Comparison of ENCODE assay signal across 31 cellular contexts in the genomic region with DNA sequence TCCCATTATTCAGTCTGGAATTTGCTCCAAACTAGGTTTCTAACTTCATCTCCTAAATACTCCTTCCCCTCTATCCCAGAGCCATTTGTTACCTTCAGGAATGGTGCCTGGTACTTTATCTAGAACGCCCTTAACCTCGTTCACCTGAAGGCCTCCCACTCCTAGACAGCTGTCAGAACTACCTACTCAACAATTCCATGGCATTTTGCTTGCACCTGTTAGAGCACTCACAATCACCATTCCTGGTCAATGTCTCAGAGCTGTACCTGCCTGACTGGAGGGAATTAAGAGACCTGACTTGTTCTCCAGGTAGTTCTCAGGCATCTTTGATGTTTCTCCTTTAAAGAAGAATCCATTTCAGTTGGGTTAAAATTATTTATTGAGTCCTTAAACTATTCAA.
A peak's percentile ranks its signal among the peaks of the same experiment; 100 is the strongest.
DNase-seq lines count a peak whose midpoint lies in the region; ATAC-seq and TF ChIP-seq lines count a peak whose summit lies in the region.
"Had no signal": no experiment of that assay in that cellular context is flagged by ENCODE, and none has a peak within 500 bp of the region (broad histone marks: within the 10 kb centered on the region; RNA-seq: fewer than 3 reads in every experiment).

No MANE protein-coding gene starts in this region.

- H3K79me2 ChIP-seq in hepatocyte, result no peaks in the 10 kb centered on the region

- peak overlapping the region; percentile 40 for H3K4me3 Mint-ChIP-seq in MCF 10A (ENCODE audit: unreplicated experiment)
- H3K4me3 Mint-ChIP-seq: activated naive CD4-positive, alpha-beta T cell treated with anti-CD3 and anti-CD28 coated beads, Interleukin-2, amount 10 ng/mL, durations not matched to agents 7 days and 5 days; activated T-helper 1 cell treated with anti-CD3 and anti-CD28 coated beads, Interleukin-12 subunit alpha, Interleukin-12 subunit beta, Interleukin-2, Interleukin-4 antibody, amounts not matched to agents 30 ng/mL and 10 ng/mL and 1 ng/mL, durations not matched to agents 14 hours and 24 hours and 36 hours; stimulated activated memory B cell treated with anti-CD40 and anti-IgM and Interleukin-4, amounts not matched to agents 10 μg/mL and 1 μg/mL and 100 μg/mL, for 72 hours; WTC11 had no signal

- H3K27me3 ChIP-seq in hepatocyte (no peaks in the 10 kb centered on the region), thoracic aorta (replicated peaks; ENCODE audit: insufficient read depth) (no peaks in the 10 kb centered on the region)
- H3K27me3 ChIP-seq: BE2C, right lobe of liver, testis had no signal

- ATAC-seq in thoracic aorta (ENCODE audit: insufficient number of reproducible peaks, low FRiP score, low read depth), result no peak
- ATAC-seq in HG02610 (IDR thresholded peaks at IDR 0.05; ENCODE audit: unreplicated experiment), result no peak
- no peak for ATAC-seq in activated naive CD4-positive, alpha-beta T cell treated with anti-CD3 and anti-CD28 coated beads, Interleukin-2, amount 50 U/mL, for 72 hours
- ATAC-seq: HepG2; Panc1; right lobe of liver; stimulated activated memory B cell treated with anti-CD40 and anti-IgM and Interleukin-4, amounts not matched to agents 10 μg/mL and 1 μg/mL and 100 μg/mL, for 72 hours; WTC11 had no signal

- H3K4me1 Mint-ChIP-seq in MCF 10A (ENCODE audit: insufficient read depth, unreplicated experiment), result peaks cover 69% of the 10 kb centered on the region
- H3K4me1 Mint-ChIP-seq: activated naive CD4-positive, alpha-beta T cell treated with anti-CD3 and anti-CD28 coated beads, Interleukin-2, amount 10 ng/mL, durations not matched to agents 7 days and 5 days; stimulated activated memory B cell treated with anti-CD40 and anti-IgM and Interleukin-4, amounts not matched to agents 10 μg/mL and 1 μg/mL and 100 μg/mL, for 72 hours had no signal

- CTCF ChIA-PET in MCF 10A (lab: Yijun Ruan, JAX), result interaction anchor here (1.5 to 9.8 kb wide), 3 partner anchors 9 to 110 kb away, joined by 5 to 74 read pairs (median 8); partner anchors contain the start of gene GAREM1

- peak; percentile 57 for DNase-seq in DMS53 treated with DMSO at 0.1 percent for 48 hours (lab: John Stamatoyannopoulos, UW; ENCODE audit: unreplicated experiment)
- DNase-seq in MCF 10A (ENCODE audit: unreplicated experiment), result no peak
- no peak for DNase-seq in hepatocyte (ENCODE audit: low spot score)
- DNase-seq in thoracic aorta (ENCODE audit: low spot score), result no peak
- DNase-seq in activated naive CD4-positive, alpha-beta T cell treated with anti-CD3 and anti-CD28 coated beads, Interleukin-2, amount 50 U/mL, for 72 hours (ENCODE audit: low spot score in 2 of 2), result no peak
- DNase-seq in occipital lobe (lab: John Stamatoyannopoulos, UW), result no peak
- DNase-seq in SK-N-DZ (ENCODE audit: low spot score), result no peak
- DNase-seq: ACHN; activated CD8-positive, alpha-beta memory T cell treated with anti-CD3 and anti-CD28 coated beads, Interleukin-2, amount 50 U/mL, for 4 hours; activated naive CD4-positive, alpha-beta T cell treated with anti-CD3 and anti-CD28 coated beads, Interleukin-2, amount 10 ng/mL, durations not matched to agents 7 days and 5 days; amygdala; BE2C; caudate nucleus; head of caudate nucleus; Kasumi-1; MV-4-11; NCI-H146; NCI-H2171; NCI-H524 treated with DMSO at 0.1 percent for 48 hours; NK-92 treated with Interleukin-12 subunit alpha and Interleukin-12 subunit beta, amount 100 ng/mL, for 24 hours; right lobe of liver; SIG-M5; stimulated activated CD4-positive, alpha-beta T cell treated with anti-CD3 and anti-CD28 coated beads, Interleukin-4, amount 100 ng/mL, for 4 hours; testis had no signal

- H4K20me1 ChIP-seq in hepatocyte (ENCODE audit: insufficient read depth, poor library complexity, severe bottlenecking), result no peaks in the 10 kb centered on the region

- POLR2A ChIA-PET in MCF 10A (lab: Yijun Ruan, JAX), result interaction anchor here (0.9 to 11.2 kb wide), 16 partner anchors 9 to 110 kb away, joined by 3 to 171 read pairs (median 7); partner anchors contain the start of gene GAREM1

- no peak overlapping the region for H2AFZ ChIP-seq in hepatocyte

- WGBS in hepatocyte (ENCODE audit: low lambda C conversion rate, missing lambda C conversion rate), result 83% methylated on average over 2 of the region's 2 CpGs

- H3K9me3 Mint-ChIP-seq in MCF 10A (ENCODE audit: unreplicated experiment), result no peaks in the 10 kb centered on the region
- no peaks in the 10 kb centered on the region for H3K9me3 Mint-ChIP-seq in activated naive CD4-positive, alpha-beta T cell treated with anti-CD3 and anti-CD28 coated beads, Interleukin-2, amount 50 U/mL, for 72 hours
- H3K9me3 Mint-ChIP-seq: activated naive CD4-positive, alpha-beta T cell treated with anti-CD3 and anti-CD28 coated beads, Interleukin-2, amount 10 ng/mL, durations not matched to agents 7 days and 5 days; activated T-helper 1 cell treated with anti-CD3 and anti-CD28 coated beads, Interleukin-12 subunit alpha, Interleukin-12 subunit beta, Interleukin-2, Interleukin-4 antibody, amounts not matched to agents 30 ng/mL and 10 ng/mL and 1 ng/mL, durations not matched to agents 14 hours and 24 hours and 36 hours; stimulated activated memory B cell treated with anti-CD40 and anti-IgM and Interleukin-4, amounts not matched to agents 10 μg/mL and 1 μg/mL and 100 μg/mL, for 72 hours; WTC11 had no signal

- H3K4me3 ChIP-seq in hepatocyte (no peak overlapping the region), thoracic aorta (no peak overlapping the region)
- H3K4me3 ChIP-seq: right lobe of liver, testis had no signal

- no peaks in the 10 kb centered on the region for H3K9me3 ChIP-seq in hepatocyte (ENCODE audit: low read depth)
- H3K9me3 ChIP-seq in thoracic aorta, result no peaks in the 10 kb centered on the region
- H3K9me3 ChIP-seq: BE2C, right lobe of liver, testis had no signal

- intact Hi-C loops in MCF 10A (cut with micrococcal nuclease), result loop anchor here (2.0 to 10.0 kb wide), 4 partner anchors 31 to 163 kb away; no protein-coding TSS in a partner anchor

- TF ChIP-seq CTCF in MCF 10A (IDR thresholded peaks at IDR 0.05; ENCODE audit: unreplicated experiment), result no peak
- TF ChIP-seq CTCF in hepatocyte (IDR thresholded peaks at IDR 0.05; ENCODE audit: poor library complexity), result no peak
- no peak for TF ChIP-seq CTCF in thoracic aorta (IDR thresholded peaks at IDR 0.05)

- peak overlapping the region; percentile 98 for H3K27ac Mint-ChIP-seq in MCF 10A (ENCODE audit: low read depth, unreplicated experiment)
- H3K27ac Mint-ChIP-seq in activated naive CD4-positive, alpha-beta T cell treated with anti-CD3 and anti-CD28 coated beads, Interleukin-2, amount 50 U/mL, for 72 hours, result peak overlapping the region in 1 of 2 donors; percentile 2
- H3K27ac Mint-ChIP-seq: activated naive CD4-positive, alpha-beta T cell treated with anti-CD3 and anti-CD28 coated beads, Interleukin-2, amount 10 ng/mL, durations not matched to agents 7 days and 5 days; activated T-helper 1 cell treated with anti-CD3 and anti-CD28 coated beads, Interleukin-12 subunit alpha, Interleukin-12 subunit beta, Interleukin-2, Interleukin-4 antibody, amounts not matched to agents 30 ng/mL and 10 ng/mL and 1 ng/mL, durations not matched to agents 14 hours and 24 hours and 36 hours; progenitor cell of endocrine pancreas; stimulated activated memory B cell treated with anti-CD40 and anti-IgM and Interleukin-4, amounts not matched to agents 10 μg/mL and 1 μg/mL and 100 μg/mL, for 72 hours; WTC11 had no signal

- H3K36me3 ChIP-seq in hepatocyte (replicated peaks; ENCODE audit: insufficient read depth, low read depth) (no peaks in the 10 kb centered on the region), thoracic aorta (no peaks in the 10 kb centered on the region)
- H3K36me3 ChIP-seq: BE2C, right lobe of liver had no signal

- no TSS peak for BruUV-seq in MCF 10A (replicated peaks; lab: Mats Ljungman, UMichigan)

- peak overlapping the region; percentile 74 for H3K27ac ChIP-seq in hepatocyte
- peak overlapping the region; percentile 71 to 74 for H3K27ac ChIP-seq in thoracic aorta
- H3K27ac ChIP-seq: right lobe of liver, testis had no signal

- H3K4me1 ChIP-seq in hepatocyte (ENCODE audit: insufficient read depth), result peaks cover 9% of the 10 kb centered on the region
- H3K4me1 ChIP-seq in thoracic aorta (ENCODE audit: control insufficient read depth in 1 of 2, low read depth in 2 of 2), result peaks cover 4 to 50% of the 10 kb centered on the region in 2 donors
- H3K4me1 ChIP-seq: BE2C, testis had no signal

- peaks cover 6% of the 10 kb centered on the region for H3K36me3 Mint-ChIP-seq in MCF 10A (ENCODE audit: insufficient read depth, unreplicated experiment)
- H3K36me3 Mint-ChIP-seq in activated naive CD4-positive, alpha-beta T cell treated with anti-CD3 and anti-CD28 coated beads, Interleukin-2, amount 50 U/mL, for 72 hours, result no peaks in the 10 kb centered on the region
- H3K36me3 Mint-ChIP-seq: activated naive CD4-positive, alpha-beta T cell treated with anti-CD3 and anti-CD28 coated beads, Interleukin-2, amount 10 ng/mL, durations not matched to agents 7 days and 5 days; stimulated activated memory B cell treated with anti-CD40 and anti-IgM and Interleukin-4, amounts not matched to agents 10 μg/mL and 1 μg/mL and 100 μg/mL, for 72 hours; WTC11 had no signal

- H3K9me2 ChIP-seq in hepatocyte (replicated peaks; ENCODE audit: insufficient read depth), result no peaks in the 10 kb centered on the region

- H3K4me2 ChIP-seq in hepatocyte, result no peak overlapping the region

- H3K27me3 Mint-ChIP-seq in MCF 10A (ENCODE audit: insufficient read depth, unreplicated experiment), result no peaks in the 10 kb centered on the region
- H3K27me3 Mint-ChIP-seq: stimulated activated memory B cell treated with anti-CD40 and anti-IgM and Interleukin-4, amounts not matched to agents 10 μg/mL and 1 μg/mL and 100 μg/mL, for 72 hours had no signal
